ENCODE assay signal across 18 cellular contexts in genomic region chr1:58331156-58331555, GRCh38.
"Had no signal": no experiment of that assay in that cellular context is flagged by ENCODE, and none has a peak within 500 bp of the region (broad histone marks: within the 10 kb centered on the region; RNA-seq: fewer than 3 reads in every experiment).

No MANE protein-coding gene starts in this region.

- H3K27me3 Mint-ChIP-seq: activated CD8-positive, alpha-beta T cell treated with anti-CD3 and anti-CD28 coated beads for 36 hours; dendritic cell treated with granulocyte-macrophage colony-stimulating factor and Interleukin-4, amounts not matched to agents 40 ng/mL and 50 ng/mL, for 4 days; stimulated activated naive CD8-positive, alpha-beta T cell treated with anti-CD3 and anti-CD28 coated beads, Interleukin-15, amount 100 ng/mL, for 72 hours; type B pancreatic cell had no signal

- ATAC-seq: activated CD8-positive, alpha-beta T cell treated with anti-CD3 and anti-CD28 coated beads for 36 hours; activated T-helper 17 cell treated with anti-CD3 and anti-CD28 coated beads, Interleukin-2, amount 50 U/mL, for 72 hours; esophagus mucosa; foreskin keratinocyte; left cardiac atrium; naive thymus-derived CD4-positive, alpha-beta T cell; stimulated activated naive CD8-positive, alpha-beta T cell treated with anti-CD3 and anti-CD28 coated beads, Interleukin-15, amount 100 ng/mL, for 72 hours had no signal

- DNase-seq: activated CD4-positive, alpha-beta T cell treated with anti-CD3 and anti-CD28 coated beads for 48 hours; activated CD4-positive, CD25-positive, alpha-beta regulatory T cell; activated CD8-positive, alpha-beta T cell treated with anti-CD3 and anti-CD28 coated beads for 36 hours; activated naive CD4-positive, alpha-beta T cell; activated T-cell treated with anti-CD3 and anti-CD28 coated beads, Interleukin-2, amount 50 U/mL, for 1 hour; effector CD8-positive, alpha-beta T cell; foreskin keratinocyte; left cardiac atrium; mesendoderm; naive thymus-derived CD4-positive, alpha-beta T cell; stimulated activated naive CD8-positive, alpha-beta T cell treated with anti-CD3 and anti-CD28 coated beads, Interleukin-15, amount 100 ng/mL, for 72 hours had no signal

- H3K4me3 Mint-ChIP-seq: activated CD8-positive, alpha-beta T cell treated with anti-CD3 and anti-CD28 coated beads for 36 hours; activated T-helper 17 cell treated with anti-CD3 and anti-CD28 coated beads, Interleukin-2, amount 50 U/mL, for 72 hours; dendritic cell treated with granulocyte-macrophage colony-stimulating factor and Interleukin-4, amounts not matched to agents 40 ng/mL and 50 ng/mL, for 4 days; naive thymus-derived CD4-positive, alpha-beta T cell; neural progenitor cell; stimulated activated naive CD8-positive, alpha-beta T cell treated with anti-CD3 and anti-CD28 coated beads, Interleukin-15, amount 100 ng/mL, for 72 hours; type B pancreatic cell had no signal

- H3K27ac Mint-ChIP-seq: activated CD8-positive, alpha-beta T cell treated with anti-CD3 and anti-CD28 coated beads for 36 hours; activated T-helper 17 cell treated with anti-CD3 and anti-CD28 coated beads, Interleukin-2, amount 50 U/mL, for 72 hours; dendritic cell treated with granulocyte-macrophage colony-stimulating factor and Interleukin-4, amounts not matched to agents 40 ng/mL and 50 ng/mL, for 4 days; naive thymus-derived CD4-positive, alpha-beta T cell; neural progenitor cell; stimulated activated naive CD8-positive, alpha-beta T cell treated with anti-CD3 and anti-CD28 coated beads, Interleukin-15, amount 100 ng/mL, for 72 hours; type B pancreatic cell had no signal

- H3K9me3 ChIP-seq: prostate gland, right atrium auricular region had no signal

- H3K4me1 Mint-ChIP-seq: activated T-helper 17 cell treated with anti-CD3 and anti-CD28 coated beads, Interleukin-2, amount 50 U/mL, for 72 hours had no signal

- H3K36me3 Mint-ChIP-seq: neural progenitor cell, type B pancreatic cell had no signal
